In genomic region chr15:65904301-65904700, GRCh38 we compare ENCODE assay signal across 14 cellular contexts. TPM values are rescaled to one million over a fixed set of nuclear protein-coding genes. Genes with fewer than 3 reads are reported as not detected.
DNase-seq lines count a peak whose midpoint lies in the region; ATAC-seq and TF ChIP-seq lines count a peak whose summit lies in the region.
"Had no signal": no experiment of that assay in that cellular context is flagged by ENCODE, and none has a peak within 500 bp of the region (broad histone marks: within the 10 kb centered on the region; RNA-seq: fewer than 3 reads in every experiment).

No MANE protein-coding gene starts in this region.

- H4K91ac ChIP-seq in H9 (ENCODE audit: insufficient read length, low read depth, low read length) (no peak overlapping the region), trophoblast cell (ENCODE audit: low read depth, low read length) (no peak overlapping the region)

- H3K23ac ChIP-seq in H9 (ENCODE audit: insufficient read length, low read depth, low read length) (no peak overlapping the region), trophoblast cell (ENCODE audit: low read length) (no peak overlapping the region)

- no peaks in the 10 kb centered on the region for H3K9me3 ChIP-seq in H9 (ENCODE audit: control insufficient read depth, low read depth, low read length)
- no peaks in the 10 kb centered on the region for H3K9me3 ChIP-seq in trophoblast cell (ENCODE audit: insufficient read depth, low read depth, low read length)
- H3K9me3 ChIP-seq in SK-N-SH = no peaks in the 10 kb centered on the region
- H3K9me3 ChIP-seq: BLaER1 had no signal

- H4K8ac ChIP-seq in H9 (replicated peaks; ENCODE audit: insufficient read length, low read depth, low read length) (no peak overlapping the region), trophoblast cell (ENCODE audit: low read depth, low read length) (no peak overlapping the region)

- H4K20me1 ChIP-seq in H9 (ENCODE audit: control insufficient read depth, insufficient read depth, insufficient read length) (no peaks in the 10 kb centered on the region), SK-N-SH (ENCODE audit: insufficient read depth) (no peaks in the 10 kb centered on the region)

- no peak overlapping the region for H4K12ac ChIP-seq in trophoblast cell (ENCODE audit: low read depth, low read length)

- CTCF ChIA-PET in SK-N-SH (lab: Yijun Ruan, JAX) = interaction anchor here (1.2 to 2.2 kb wide), 2 partner anchors 9 to 13 kb away, joined by 3 to 10 read pairs; no protein-coding TSS in a partner anchor

- POLR2A ChIA-PET in SK-N-SH (lab: Yijun Ruan, JAX) = no interaction called here

- no peak overlapping the region for H3T11ph ChIP-seq in H9 (ENCODE audit: low read length)

- no peak overlapping the region for H3K27ac ChIP-seq in H9 (ENCODE audit: insufficient read length, low read depth, low read length)
- peak overlapping the region; percentile 86 for H3K27ac ChIP-seq in epithelial cell of prostate
- H3K27ac ChIP-seq in trophoblast cell (ENCODE audit: low read depth, low read length) = peak overlapping the region; percentile 53
- H3K27ac ChIP-seq in SK-N-SH (ENCODE audit: low read depth in 2 of 2, low read length in 1 of 2) = no peak overlapping the region
- H3K27ac ChIP-seq: BLaER1 had no signal

- H2BK12ac ChIP-seq in H9 (ENCODE audit: insufficient read length, low read depth, low read length) (no peak overlapping the region), trophoblast cell (ENCODE audit: low read length) (peak overlapping the region; percentile 8)

- H2BK5ac ChIP-seq in H9 (ENCODE audit: insufficient read length, low read length) (no peak overlapping the region), trophoblast cell (ENCODE audit: low read depth, low read length, poor library complexity) (peak overlapping the region; percentile 2)

- peaks cover 31 to 34% of the 10 kb centered on the region in 2 experiments for H3K4me1 Mint-ChIP-seq in H9

- TF ChIP-seq CTCF in H9 (conservative IDR thresholded peaks at IDR 0.05) (no peak), SK-N-SH (IDR thresholded peaks at IDR 0.05) (no peak)

- H2BK15ac ChIP-seq in H9 (ENCODE audit: low read depth, low read length) = no peak overlapping the region

- no peaks in the 10 kb centered on the region for H3K27me3 Mint-ChIP-seq in H9 (ENCODE audit: low read depth)

- no peak overlapping the region for H3K4me3 Mint-ChIP-seq in H9

- H2AK5ac ChIP-seq in H9 (ENCODE audit: insufficient read length, low read length) = no peak overlapping the region
- no peak overlapping the region for H2AK5ac ChIP-seq in trophoblast cell (ENCODE audit: low read length)

- peaks cover 5 to 38% (median 17%) of the 10 kb centered on the region in 3 experiments for H3K36me3 Mint-ChIP-seq in H9 (ENCODE audit: insufficient read depth in 1 of 3, low read depth in 3 of 3)

- H3K18ac ChIP-seq in H9 (ENCODE audit: insufficient read length, low read depth, low read length) = no peak overlapping the region
- H3K18ac ChIP-seq in trophoblast cell (ENCODE audit: low read length) = no peak overlapping the region

- H2AFZ ChIP-seq in H9 (ENCODE audit: low read length) (no peak overlapping the region), trophoblast cell (ENCODE audit: insufficient read depth, low read length, poor library complexity) (no peak overlapping the region), SK-N-SH (ENCODE audit: low read depth) (no peak overlapping the region)

- H3K9ac ChIP-seq in H9 (ENCODE audit: extremely low read depth, insufficient read length, low read length) (no peak overlapping the region), trophoblast cell (ENCODE audit: low read length) (no peak overlapping the region), SK-N-SH (no peak overlapping the region)
- H3K9ac ChIP-seq: BLaER1 had no signal

- H3K79me1 ChIP-seq in H9 (ENCODE audit: insufficient read depth, low read depth, low read length, poor library complexity, severe bottlenecking) = no peaks in the 10 kb centered on the region
- peaks cover 14% of the 10 kb centered on the region for H3K79me1 ChIP-seq in trophoblast cell (ENCODE audit: low read length)

- ATAC-seq in HG03196 (IDR thresholded peaks at IDR 0.05; ENCODE audit: unreplicated experiment) = no peak

- H3K27me3 ChIP-seq in H9 (ENCODE audit: insufficient read depth, low read length) (no peaks in the 10 kb centered on the region), trophoblast cell (ENCODE audit: insufficient read depth, low read length) (no peaks in the 10 kb centered on the region), SK-N-SH (ENCODE audit: insufficient read depth) (no peaks in the 10 kb centered on the region)
- H3K27me3 ChIP-seq: BLaER1 had no signal

- no peaks in the 10 kb centered on the region for H3K9me3 Mint-ChIP-seq in H9

- no peak for TF ChIP-seq RAD21 in SK-N-SH (IDR thresholded peaks at IDR 0.05; ENCODE audit: low read length)

- H2BK20ac ChIP-seq in H9 (ENCODE audit: low read depth, low read length, poor library complexity, severe bottlenecking) = no peak overlapping the region

- no peak overlapping the region for H3K56ac ChIP-seq in H9 (ENCODE audit: insufficient read length, low read depth, low read length)

- H2BK120ac ChIP-seq in H9 (ENCODE audit: low read depth, low read length, poor library complexity, severe bottlenecking) (no peak overlapping the region), trophoblast cell (ENCODE audit: insufficient read depth, low read length, poor library complexity) (no peak overlapping the region)

- H3K23me2 ChIP-seq in H9 (ENCODE audit: insufficient read length, low read depth, low read length, poor library complexity, severe bottlenecking) = no peaks in the 10 kb centered on the region

- H3K4me3 ChIP-seq in trophoblast cell (ENCODE audit: low read depth, low read length) = no peak overlapping the region
- no peak overlapping the region for H3K4me3 ChIP-seq in SK-N-SH (ENCODE audit: low read depth in 2 of 2, low read length in 1 of 2)
- H3K4me3 ChIP-seq: BLaER1 had no signal

- H3K4me1 ChIP-seq in H9 (ENCODE audit: insufficient read depth, low read length) (peaks cover 9% of the 10 kb centered on the region; the same call in 1 of the 2 replicates), trophoblast cell (ENCODE audit: control insufficient read depth in 1 of 2, insufficient read depth in 2 of 2, low read length in 2 of 2) (peaks cover 16 to 28% of the 10 kb centered on the region in 2 experiments), SK-N-SH (ENCODE audit: control insufficient read depth in 1 of 2, insufficient read depth in 2 of 2, low read depth in 1 of 2, low read length in 1 of 2) (no peaks in the 10 kb centered on the region; a peak in 1 of 4 replicates)

- no peak overlapping the region for H4K5ac ChIP-seq in H9 (ENCODE audit: insufficient read length, low read depth, low read length)

- no peak overlapping the region for H3K4me2 ChIP-seq in H9 (ENCODE audit: insufficient read depth, insufficient read length, low read length)
- no peak overlapping the region for H3K4me2 ChIP-seq in trophoblast cell (ENCODE audit: low read length)
- H3K4me2 ChIP-seq in SK-N-SH = no peak overlapping the region
- H3K4me2 ChIP-seq: BLaER1 had no signal

- H3K79me2 ChIP-seq in H9 (ENCODE audit: insufficient read depth, low read length) (no peaks in the 10 kb centered on the region), trophoblast cell (ENCODE audit: control insufficient read depth, insufficient read depth, low read length, poor library complexity) (peaks cover 2% of the 10 kb centered on the region), SK-N-SH (ENCODE audit: insufficient read depth) (no peaks in the 10 kb centered on the region)

- H3K36me3 ChIP-seq in trophoblast cell (ENCODE audit: control insufficient read depth in 1 of 2, insufficient read depth in 2 of 2, low read length in 2 of 2) (peaks cover 13 to 24% of the 10 kb centered on the region in 2 experiments), SK-N-SH (replicated peaks in 1 of 2; ENCODE audit: control insufficient read depth in 1 of 2, insufficient read depth in 2 of 2, low read length in 1 of 2) (peaks cover 23 to 66% of the 10 kb centered on the region in 2 experiments)

- TF ChIP-seq EP300 in SK-N-SH (IDR thresholded peaks at IDR 0.05; ENCODE audit: borderline replicate concordance in 1 of 2, low read depth in 1 of 2, low read length in 1 of 2) = no peak

- no peaks in the 10 kb centered on the region for H3K9me2 ChIP-seq in SK-N-SH

- no CpG with 5 or more reads among the region's 4 CpGs for WGBS in H9 (ENCODE audit: extremely low coverage, insufficient read length, low lambda C conversion rate)
- WGBS in trophoblast cell (ENCODE audit: extremely low coverage, insufficient coverage, insufficient read length) = no CpG with 5 or more reads among the region's 4 CpGs
- WGBS in SK-N-SH (ENCODE audit: low lambda C conversion rate) = 91% methylated on average over 4 of the region's 4 CpGs

- H3K4ac ChIP-seq in H9 (ENCODE audit: low read depth, low read length) = no peak overlapping the region
- H3K4ac ChIP-seq in trophoblast cell (ENCODE audit: low read depth, low read length) = no peak overlapping the region

- H3F3A ChIP-seq in SK-N-SH (replicated peaks; ENCODE audit: insufficient read depth) = no peaks in the 10 kb centered on the region

- H3K14ac ChIP-seq in H9 (ENCODE audit: insufficient read depth, low read length) (no peak overlapping the region), trophoblast cell (ENCODE audit: low read length) (no peak overlapping the region)

- peak overlapping the region in 1 of 3 experiments; percentile 44; a peak in 1 of 7 replicates for H3K27ac Mint-ChIP-seq in H9

- DNase-seq in H9 (peak; percentile 4), RPMI8226 (peak; percentile 50), epithelial cell of prostate (ENCODE audit: low read depth, low spot score) (no peak), trophoblast cell (no peak), SK-N-SH (no peak), NCI-H146 treated with DMSO at 0.1 percent for 48 hours (lab: John Stamatoyannopoulos, UW; ENCODE audit: unreplicated experiment) (no peak), NCI-H146 (lab: John Stamatoyannopoulos, UW) (no peak)
- DNase-seq: EL, NCI-H1694 treated with DMSO at 0.1 percent for 48 hours, NCI-H345, NCI-H69, Right ventricle myocardium superior had no signal

TF ChIP-seq in SK-N-SH, 30 proteins besides CTCF, POLR2A, EP300 and RAD21 (continues in another document):
- TF ChIP-seq MXI1 (IDR thresholded peaks at IDR 0.05; ENCODE audit: low read depth, low read length) (no peak), IRF3 (IDR thresholded peaks at IDR 0.05; ENCODE audit: low read depth, low read length) (no peak), SMC3 (IDR thresholded peaks at IDR 0.05; ENCODE audit: low read depth, low read length) (no peak)

RNA-seq across cellular contexts. Expression of gene RAB11A, which starts 35.0 kb away (rescaled TPM):
- total RNA-seq in H9 (2021) = 217 and 224 TPM in 2 replicates
- 679 and 691 TPM in 2 replicates for polyA plus RNA-seq in trophoblast cell (2013)
- 293 and 352 TPM in 2 replicates for polyA plus RNA-seq in SK-N-SH (2012; rRNA removed)
- polyA plus RNA-seq in SK-N-SH (2012; cell fraction: cytosol; rRNA removed) = 463 and 510 TPM in 2 replicates
- 125 and 166 TPM in 2 replicates for polyA plus RNA-seq in SK-N-SH (2012; cell fraction: nucleus; rRNA removed)

Comparison
In these comparisons a context has a peak if more than half of its experiments do, and no peak if none do; other contexts are left out.
1. DNase-seq: peak in H9 (single experiment) and RPMI8226 (single experiment); none in epithelial cell of prostate (single experiment), trophoblast cell (0 of 2), SK-N-SH (single experiment), NCI-H146 treated with DMSO at 0.1 percent for 48 hours (single experiment) and NCI-H146 (single experiment).
2. H3K27ac ChIP-seq: peak in epithelial cell of prostate (single experiment) and trophoblast cell (single experiment); none in H9 (single experiment) and SK-N-SH (0 of 2).